In the genomic region with DNA sequence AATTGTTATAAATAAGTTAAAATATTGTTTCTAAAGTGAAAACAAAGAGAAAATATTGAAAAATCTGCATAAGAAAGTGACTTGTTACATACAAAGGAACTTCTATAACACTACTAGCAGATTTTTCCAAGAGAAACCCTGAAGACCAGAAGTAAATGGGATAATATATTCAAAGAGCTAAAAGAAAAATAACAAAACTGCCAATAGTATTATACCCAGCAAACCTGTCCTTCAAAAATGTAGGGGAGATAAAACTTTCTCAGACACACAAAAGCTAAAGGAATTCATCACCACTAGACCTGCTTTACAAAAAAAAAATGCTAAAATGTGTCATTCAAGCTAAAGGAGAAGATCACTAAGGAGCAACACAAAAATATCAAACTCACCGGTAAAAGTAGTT, we compare ENCODE assay signal across 28 cellular contexts.
"Had no signal": no experiment of that assay in that cellular context is flagged by ENCODE, and none has a peak within 500 bp of the region (broad histone marks: within the 10 kb centered on the region; RNA-seq: fewer than 3 reads in every experiment).

No MANE protein-coding gene starts in this region.

- H3K36me3 ChIP-seq: colonic mucosa, esophagus muscularis mucosa, esophagus squamous epithelium, gastrocnemius medialis, gastroesophageal sphincter, heart left ventricle, heart right ventricle had no signal

- FAIRE-seq: colon, endometrium, endothelial cell of umbilical vein, frontal cortex had no signal

- H3K27me3 ChIP-seq: colonic mucosa, dorsolateral prefrontal cortex, esophagus muscularis mucosa, esophagus squamous epithelium, foreskin keratinocyte, gastroesophageal sphincter, heart left ventricle, heart right ventricle had no signal

- DNase-seq: colonic mucosa; cortex of kidney; dermis blood vessel endothelial cell; dorsolateral prefrontal cortex; effector CD4-positive, alpha-beta T cell; effector CD8-positive, alpha-beta T cell; effector memory CD4-positive, alpha-beta T cell; effector memory CD8-positive, alpha-beta T cell; endodermal cell; erythroblast; esophagus squamous epithelium; foreskin fibroblast; foreskin keratinocyte; foreskin melanocyte; gastrocnemius medialis; glutamatergic neuron; head of caudate nucleus; heart left ventricle; heart right ventricle had no signal

- H3K27ac ChIP-seq: colonic mucosa, coronary artery, dorsolateral prefrontal cortex, epithelial cell of prostate, esophagus muscularis mucosa, esophagus squamous epithelium, foreskin keratinocyte, gastrocnemius medialis, gastroesophageal sphincter, heart left ventricle, heart right ventricle had no signal

- H3K9me3 ChIP-seq: colonic mucosa, gastrocnemius medialis had no signal

- ATAC-seq: effector memory CD8-positive, alpha-beta T cell; esophagus mucosa; foreskin keratinocyte; gastrocnemius medialis; gastroesophageal sphincter; heart left ventricle; heart right ventricle had no signal

- H3K4me1 ChIP-seq: colonic mucosa, esophagus squamous epithelium, foreskin keratinocyte, gastrocnemius medialis had no signal

- H3K4me3 ChIP-seq: colonic mucosa, coronary artery, dorsolateral prefrontal cortex, esophagus muscularis mucosa, esophagus squamous epithelium, gastrocnemius medialis, gastroesophageal sphincter, heart left ventricle, heart right ventricle had no signal
